In genomic region chr1:21594935-21595897, GRCh38 we compare ENCODE assay signal across 10 cellular contexts.
DNase-seq lines count a peak whose midpoint lies in the region; ATAC-seq and TF ChIP-seq lines count a peak whose summit lies in the region.
"Had no signal": no experiment of that assay in that cellular context is flagged by ENCODE, and none has a peak within 500 bp of the region (broad histone marks: within the 10 kb centered on the region; RNA-seq: fewer than 3 reads in every experiment).

No MANE protein-coding gene starts in this region.

- no peak overlapping the region for H4K91ac ChIP-seq in neuronal stem cell (ENCODE audit: low read depth, low read length, poor library complexity)

- peak overlapping the region; percentile 23 for H2AK5ac ChIP-seq in neuronal stem cell (ENCODE audit: low read depth, low read length)

- H3K9ac ChIP-seq in neuronal stem cell (ENCODE audit: low read depth, low read length, poor library complexity) = no peak overlapping the region

- H2BK5ac ChIP-seq in neuronal stem cell (ENCODE audit: low read length) = no peak overlapping the region

- WGBS in esophagus muscularis mucosa = 62% methylated on average over 25 of the region's 26 CpGs
- WGBS in neuronal stem cell (ENCODE audit: extremely low coverage in 2 of 2, insufficient read length in 2 of 2, insufficient replicate concordance in 1 of 2), 2 donors = no CpG with 5 or more reads among the region's 26 CpGs

- H3K36me3 ChIP-seq in esophagus muscularis mucosa = no peaks in the 10 kb centered on the region
- H3K36me3 ChIP-seq in neuronal stem cell (replicated peaks in 1 of 2; ENCODE audit: control insufficient read depth in 2 of 2, insufficient read depth in 2 of 2, low read length in 2 of 2) = no peaks in the 10 kb centered on the region

- TF ChIP-seq CTCF in esophagus muscularis mucosa (IDR thresholded peaks at IDR 0.05) = peak; percentile 27 to 45 (median 43)

- no peak overlapping the region for H3K4ac ChIP-seq in neuronal stem cell (ENCODE audit: low read length)

- no peaks in the 10 kb centered on the region for H3K4me1 Mint-ChIP-seq in activated CD4-positive, alpha-beta memory T cell treated with anti-CD3 and anti-CD28 coated beads for 36 hours (ENCODE audit: low read depth)
- H3K4me1 Mint-ChIP-seq: CD4-positive, CD25-positive, alpha-beta regulatory T cell had no signal

- no peak overlapping the region for H3K14ac ChIP-seq in neuronal stem cell (ENCODE audit: low read length)

- peak; percentile 14 to 33 for DNase-seq in NCI-H2081 (lab: John Stamatoyannopoulos, UW)
- no peak for DNase-seq in NCI-H2081 treated with DMSO at 0.1 percent for 48 hours (lab: John Stamatoyannopoulos, UW)
- DNase-seq in NCI-H128 (lab: John Stamatoyannopoulos, UW; ENCODE audit: unreplicated experiment) = peak; percentile 28
- DNase-seq in activated CD4-positive, alpha-beta memory T cell treated with anti-CD3 and anti-CD28 coated beads for 36 hours = peak; percentile 75
- no peak for DNase-seq in esophagus muscularis mucosa (ENCODE audit: extremely low spot score)
- DNase-seq in neuronal stem cell (ENCODE audit: low spot score) = peak; percentile 44
- no peak for DNase-seq in DMS79 (lab: John Stamatoyannopoulos, UW)

- no peaks in the 10 kb centered on the region for H3K9me3 Mint-ChIP-seq in activated CD4-positive, alpha-beta memory T cell treated with anti-CD3 and anti-CD28 coated beads for 36 hours
- H3K9me3 Mint-ChIP-seq: CD4-positive, CD25-positive, alpha-beta regulatory T cell had no signal

- H3K4me1 ChIP-seq in esophagus muscularis mucosa (peaks cover 0 to 5% (median 0%) of the 10 kb centered on the region in 4 donors), neuronal stem cell (ENCODE audit: control insufficient read depth in 2 of 2, insufficient read depth in 1 of 2, low read depth in 1 of 2, low read length in 2 of 2) (peaks cover 2 to 18% of the 10 kb centered on the region in 2 donors)

- H2BK12ac ChIP-seq in neuronal stem cell (ENCODE audit: low read length) = peak overlapping the region; percentile 51

- no peak overlapping the region for H3K4me3 Mint-ChIP-seq in activated CD4-positive, alpha-beta memory T cell treated with anti-CD3 and anti-CD28 coated beads for 36 hours
- H3K4me3 Mint-ChIP-seq: activated naive CD8-positive, alpha-beta T cell; CD4-positive, CD25-positive, alpha-beta regulatory T cell had no signal

- H3K36me3 Mint-ChIP-seq in activated CD4-positive, alpha-beta memory T cell treated with anti-CD3 and anti-CD28 coated beads for 36 hours = no peaks in the 10 kb centered on the region
- H3K36me3 Mint-ChIP-seq: activated naive CD8-positive, alpha-beta T cell; CD4-positive, CD25-positive, alpha-beta regulatory T cell had no signal

- H3K27ac Mint-ChIP-seq in activated CD4-positive, alpha-beta memory T cell treated with anti-CD3 and anti-CD28 coated beads for 36 hours = no peak overlapping the region
- H3K27ac Mint-ChIP-seq: activated naive CD8-positive, alpha-beta T cell; CD4-positive, CD25-positive, alpha-beta regulatory T cell had no signal

- no peak overlapping the region for H3K23ac ChIP-seq in neuronal stem cell (ENCODE audit: low read depth, low read length, poor library complexity)

- H2AFZ ChIP-seq in neuronal stem cell (ENCODE audit: low read length) = no peak overlapping the region

- POLR2A ChIA-PET in activated CD4-positive, alpha-beta memory T cell treated with anti-CD3 and anti-CD28 coated beads for 36 hours (lab: Charles Lee) = no interaction called here

- H3K9me3 ChIP-seq in esophagus muscularis mucosa = no peaks in the 10 kb centered on the region
- no peaks in the 10 kb centered on the region for H3K9me3 ChIP-seq in neuronal stem cell (replicated peaks in 1 of 2; ENCODE audit: control insufficient read depth in 2 of 2, insufficient read depth in 1 of 2, low read depth in 1 of 2, low read length in 2 of 2)

- H3K4me3 ChIP-seq in esophagus muscularis mucosa (no peak overlapping the region), neuronal stem cell (ENCODE audit: low read length in 2 of 2) (no peak overlapping the region)

- H3K27me3 ChIP-seq in esophagus muscularis mucosa = peaks cover 0 to 93% (median 0%) of the 10 kb centered on the region in 4 donors
- H3K27me3 ChIP-seq in neuronal stem cell (ENCODE audit: control insufficient read depth in 3 of 3, insufficient read depth in 3 of 3, low read depth in 1 of 3, low read length in 3 of 3) = peaks cover 0 to 45% (median 0%) of the 10 kb centered on the region in 3 experiments

- no peak for TF ChIP-seq POLR2A in esophagus muscularis mucosa (IDR thresholded peaks at IDR 0.05; ENCODE audit: low read depth)

- H2BK15ac ChIP-seq in neuronal stem cell (ENCODE audit: low read length) = no peak overlapping the region

- no peaks in the 10 kb centered on the region for H3K79me1 ChIP-seq in neuronal stem cell (ENCODE audit: low read depth, low read length)

- no peak overlapping the region for H3K4me2 ChIP-seq in neuronal stem cell (ENCODE audit: insufficient read depth, low read length, poor library complexity, severe bottlenecking)

- H3K27me3 Mint-ChIP-seq in activated CD4-positive, alpha-beta memory T cell treated with anti-CD3 and anti-CD28 coated beads for 36 hours = peaks cover 4% of the 10 kb centered on the region

- H3K27ac ChIP-seq in esophagus muscularis mucosa (replicated peaks in 1 of 4) (no peak overlapping the region), neuronal stem cell (replicated peaks; ENCODE audit: low read length) (no peak overlapping the region)

- no peak overlapping the region for H4K8ac ChIP-seq in neuronal stem cell (ENCODE audit: low read depth, low read length)

- no peak for TF ChIP-seq EP300 in esophagus muscularis mucosa (IDR thresholded peaks at IDR 0.05)

- H2BK120ac ChIP-seq in neuronal stem cell (ENCODE audit: low read depth, low read length) = peak overlapping the region; percentile 44

- CTCF ChIA-PET in activated CD4-positive, alpha-beta memory T cell treated with anti-CD3 and anti-CD28 coated beads for 36 hours (lab: Charles Lee) = interaction anchor here (0.6 to 2.1 kb wide), 8 partner anchors 16 to 991 kb away, joined by 3 to 6 read pairs (median 3); partner anchors contain the start of gene ALPL

- intact Hi-C loops in activated CD4-positive, alpha-beta memory T cell treated with anti-CD3 and anti-CD28 coated beads for 36 hours (cut with micrococcal nuclease) = loop anchor here (2.0 to 10.0 kb wide), 2 partner anchors 64 to 90 kb away; partner anchors contain the start of gene ALPL
- intact Hi-C loops in esophagus muscularis mucosa (cut with DNase I) = no loop called here

- ATAC-seq in GM21447 (IDR thresholded peaks at IDR 0.05; ENCODE audit: unreplicated experiment) = no peak

- peak overlapping the region; percentile 44 for H3K18ac ChIP-seq in neuronal stem cell (ENCODE audit: low read length)

Comparison
In these comparisons a context has a peak if more than half of its experiments do, and no peak if none do; other contexts are left out.
1. DNase-seq: peak in NCI-H2081 (2 of 2), NCI-H128 (single experiment), activated CD4-positive, alpha-beta memory T cell treated with anti-CD3 and anti-CD28 coated beads for 36 hours (single experiment) and neuronal stem cell (single experiment); none in NCI-H2081 treated with DMSO at 0.1 percent for 48 hours (single experiment), esophagus muscularis mucosa (single experiment) and DMS79 (single experiment).